Comparison of ENCODE assay signal across 23 cellular contexts in genomic region chr13:67996101-67996500, GRCh38.
"Had no signal": no experiment of that assay in that cellular context is flagged by ENCODE, and none has a peak within 500 bp of the region (broad histone marks: within the 10 kb centered on the region; RNA-seq: fewer than 3 reads in every experiment).

No MANE protein-coding gene starts in this region.

- H3K9me3 ChIP-seq: SK-N-SH had no signal

- DNase-seq: MV-4-11, NCI-H1092, NCI-H1105 treated with DMSO at 0.1 percent for 48 hours, NCI-H1417 treated with DMSO at 0.1 percent for 48 hours, NCI-H187, NCI-H2029, NCI-H2081 treated with DMSO at 0.1 percent for 48 hours, NCI-H2171, NCI-H226, NCI-H446, NCI-H510A, NCI-H524 treated with DMSO at 0.1 percent for 48 hours, NCI-H69, NCI-H774, PC-3, SHP77, SK-N-SH, SW 1271 had no signal

- H3K27ac ChIP-seq: KMS-11, RWPE1 had no signal

- ATAC-seq: HepG2, K562, Panc1, PC-3 had no signal

- FAIRE-seq: HepG2, K562 had no signal

- H3K9ac ChIP-seq: KMS-11, SK-N-SH had no signal

- H3K4me3 ChIP-seq: K562 had no signal

- H3K4me2 ChIP-seq: KMS-11, SK-N-SH had no signal
